Comparison of ENCODE assay signal across 8 cellular contexts in the genomic region with DNA sequence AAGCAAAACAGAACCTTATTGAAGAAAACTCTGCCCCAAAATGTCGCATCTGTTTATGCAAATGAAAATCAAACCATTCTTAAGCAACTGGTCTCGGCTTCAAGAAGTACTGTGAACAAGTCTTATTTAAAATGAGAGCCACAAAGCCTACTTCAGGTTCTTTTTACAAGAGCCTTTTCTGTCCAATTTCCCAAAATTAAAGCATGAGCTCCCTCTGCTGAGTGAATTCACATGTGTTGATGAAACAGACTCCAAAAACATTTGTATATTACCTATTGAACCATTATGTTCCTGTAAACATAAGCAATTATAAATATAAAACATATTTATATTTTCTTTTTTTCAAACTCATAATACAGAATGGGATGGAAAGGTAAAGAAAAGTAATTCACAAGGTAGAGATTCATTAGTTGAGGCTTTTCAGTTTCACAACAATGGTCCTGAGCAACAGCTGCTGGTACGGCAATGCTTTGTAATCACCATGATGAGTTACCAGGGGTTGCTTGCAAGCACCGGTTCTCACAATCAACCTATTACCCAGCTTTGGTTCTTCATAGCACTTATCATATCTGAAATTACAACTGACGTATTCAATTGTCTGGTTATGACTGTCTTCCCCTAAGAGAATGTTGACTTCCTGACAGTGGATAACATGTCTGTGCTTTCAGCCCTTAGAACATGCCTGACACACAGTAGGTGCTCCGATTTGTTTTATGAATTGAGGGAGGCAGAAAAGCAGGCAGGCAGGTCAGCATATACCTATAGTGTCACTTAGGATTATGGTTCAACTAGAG.
DNase-seq lines count a peak whose midpoint lies in the region; ATAC-seq lines count a peak whose summit lies in the region.

No MANE protein-coding gene starts in this region.

- no peak overlapping the region for H2BK15ac ChIP-seq in mesenchymal stem cell (ENCODE audit: low read depth, poor library complexity, severe bottlenecking)

- ATAC-seq in activated CD8-positive, alpha-beta memory T cell treated with anti-CD3 and anti-CD28 coated beads, Interleukin-2, amount 10 ng/mL, durations not matched to agents 7 days and 5 days = peak; percentile 78

- H4K91ac ChIP-seq in mesenchymal stem cell (ENCODE audit: low read length) = no peak overlapping the region

- peaks cover 2% of the 10 kb centered on the region for H3K36me3 Mint-ChIP-seq in activated CD8-positive, alpha-beta memory T cell treated with anti-CD3 and anti-CD28 coated beads, Interleukin-2, amount 10 ng/mL, durations not matched to agents 7 days and 5 days

- no peak for DNase-seq in activated CD8-positive, alpha-beta memory T cell treated with anti-CD3 and anti-CD28 coated beads, Interleukin-2, amount 10 ng/mL, durations not matched to agents 7 days and 5 days
- no peak for DNase-seq in activated CD8-positive, alpha-beta memory T cell treated with anti-CD3 and anti-CD28 coated beads for 24 hours
- peak; percentile 76 to 84 for DNase-seq in Kasumi-1 (lab: John Stamatoyannopoulos, UW)
- DNase-seq in SJCRH30 = peak; percentile 32 to 71
- DNase-seq in mesenchymal stem cell = peak; percentile 75
- no peak for DNase-seq in occipital lobe (lab: John Stamatoyannopoulos, UW)
- DNase-seq in effector CD4-positive, alpha-beta T cell = no peak

- peak overlapping the region; percentile 18 for H3K9ac ChIP-seq in mesenchymal stem cell (ENCODE audit: low read length)

- H3K4ac ChIP-seq in mesenchymal stem cell (ENCODE audit: low read depth in 1 of 2, low read length in 2 of 2) = no peak overlapping the region

- H3K23ac ChIP-seq in mesenchymal stem cell (ENCODE audit: low read length in 2 of 2) = no peak overlapping the region

- H3K9me3 ChIP-seq in SJCRH30 (replicated peaks) (no peaks in the 10 kb centered on the region), mesenchymal stem cell (ENCODE audit: control insufficient read depth, low read length) (no peaks in the 10 kb centered on the region)

- no peak overlapping the region for H2BK5ac ChIP-seq in mesenchymal stem cell (ENCODE audit: low read depth, low read length, poor library complexity, severe bottlenecking)

- 57% methylated on average over 5 of the region's 6 CpGs for WGBS in mesenchymal stem cell

- H4K8ac ChIP-seq in mesenchymal stem cell (ENCODE audit: low read length) = no peak overlapping the region

- H3K27ac Mint-ChIP-seq in activated CD8-positive, alpha-beta memory T cell treated with anti-CD3 and anti-CD28 coated beads, Interleukin-2, amount 10 ng/mL, durations not matched to agents 7 days and 5 days = peak overlapping the region; percentile 61

- H3K27me3 ChIP-seq in SJCRH30 = no peaks in the 10 kb centered on the region
- peaks cover 0 to 4% of the 10 kb centered on the region in 2 experiments for H3K27me3 ChIP-seq in mesenchymal stem cell (ENCODE audit: control insufficient read depth in 1 of 2, insufficient read depth in 1 of 2, low read length in 2 of 2)

- no peak overlapping the region for H3K4me3 Mint-ChIP-seq in activated CD8-positive, alpha-beta memory T cell treated with anti-CD3 and anti-CD28 coated beads, Interleukin-2, amount 10 ng/mL, durations not matched to agents 7 days and 5 days

- H3K14ac ChIP-seq in mesenchymal stem cell (ENCODE audit: low read length in 2 of 2) = no peak overlapping the region

- no peaks in the 10 kb centered on the region for H3K9me3 Mint-ChIP-seq in activated CD8-positive, alpha-beta memory T cell treated with anti-CD3 and anti-CD28 coated beads, Interleukin-2, amount 10 ng/mL, durations not matched to agents 7 days and 5 days (ENCODE audit: low read depth)

- no peaks in the 10 kb centered on the region for H3K36me3 ChIP-seq in SJCRH30
- no peaks in the 10 kb centered on the region for H3K36me3 ChIP-seq in mesenchymal stem cell (ENCODE audit: control insufficient read depth in 1 of 2, insufficient read depth in 2 of 2, low read depth in 1 of 2, low read length in 2 of 2)

- no peak overlapping the region for H3K27ac ChIP-seq in SJCRH30
- peak overlapping the region; percentile 11 for H3K27ac ChIP-seq in cingulate gyrus (ENCODE audit: low read depth, low read length)
- H3K27ac ChIP-seq in mesenchymal stem cell (ENCODE audit: low read length, poor library complexity, severe bottlenecking) = no peak overlapping the region

- no peaks in the 10 kb centered on the region for H3K27me3 Mint-ChIP-seq in activated CD8-positive, alpha-beta memory T cell treated with anti-CD3 and anti-CD28 coated beads, Interleukin-2, amount 10 ng/mL, durations not matched to agents 7 days and 5 days

- H3K4me2 ChIP-seq in mesenchymal stem cell (ENCODE audit: low read length, poor library complexity, severe bottlenecking) = no peak overlapping the region

- no peak overlapping the region for H2AK5ac ChIP-seq in mesenchymal stem cell (ENCODE audit: low read length, severe bottlenecking)

- no peaks in the 10 kb centered on the region for H3K4me1 ChIP-seq in SJCRH30
- no peaks in the 10 kb centered on the region for H3K4me1 ChIP-seq in mesenchymal stem cell (ENCODE audit: control insufficient read depth, insufficient read depth, low read depth, low read length)

- H2AFZ ChIP-seq in mesenchymal stem cell (ENCODE audit: low read depth, low read length) = no peak overlapping the region

- H3K4me3 ChIP-seq in SJCRH30 = no peak overlapping the region
- no peak overlapping the region for H3K4me3 ChIP-seq in mesenchymal stem cell (ENCODE audit: insufficient read depth in 1 of 2, low read depth in 1 of 2, low read length in 2 of 2)

- H2BK120ac ChIP-seq in mesenchymal stem cell (ENCODE audit: low read depth, low read length) = no peak overlapping the region

- CTCF ChIA-PET in activated CD8-positive, alpha-beta memory T cell treated with anti-CD3 and anti-CD28 coated beads, Interleukin-2, amount 10 ng/mL, durations not matched to agents 7 days and 5 days (lab: Charles Lee) = interaction anchor here (0.8 to 2.2 kb wide), 14 partner anchors 10 to 730 kb away, joined by 3 to 14 read pairs (median 4); partner anchors contain the start of genes AOX1 and SGO2

- peaks cover 29% of the 10 kb centered on the region for H3K4me1 Mint-ChIP-seq in activated CD8-positive, alpha-beta memory T cell treated with anti-CD3 and anti-CD28 coated beads, Interleukin-2, amount 10 ng/mL, durations not matched to agents 7 days and 5 days

- no peak overlapping the region for H3K18ac ChIP-seq in mesenchymal stem cell (ENCODE audit: low read depth in 1 of 2, low read length in 2 of 2)

- H2BK12ac ChIP-seq in mesenchymal stem cell (ENCODE audit: low read length in 2 of 2) = no peak overlapping the region

- H3K79me1 ChIP-seq in mesenchymal stem cell (replicated peaks; ENCODE audit: low read length, poor library complexity, severe bottlenecking) = no peaks in the 10 kb centered on the region

Comparison
In these comparisons a context has a peak if more than half of its experiments do, and no peak if none do; other contexts are left out.
1. DNase-seq: peak in Kasumi-1 (2 of 2), SJCRH30 (2 of 2) and mesenchymal stem cell (single experiment); none in activated CD8-positive, alpha-beta memory T cell treated with anti-CD3 and anti-CD28 coated beads, Interleukin-2, amount 10 ng/mL, durations not matched to agents 7 days and 5 days (single experiment), activated CD8-positive, alpha-beta memory T cell treated with anti-CD3 and anti-CD28 coated beads for 24 hours (single experiment), occipital lobe (single experiment) and effector CD4-positive, alpha-beta T cell (single experiment).